Comparison of ENCODE assay signal across 16 cellular contexts in the genomic region with DNA sequence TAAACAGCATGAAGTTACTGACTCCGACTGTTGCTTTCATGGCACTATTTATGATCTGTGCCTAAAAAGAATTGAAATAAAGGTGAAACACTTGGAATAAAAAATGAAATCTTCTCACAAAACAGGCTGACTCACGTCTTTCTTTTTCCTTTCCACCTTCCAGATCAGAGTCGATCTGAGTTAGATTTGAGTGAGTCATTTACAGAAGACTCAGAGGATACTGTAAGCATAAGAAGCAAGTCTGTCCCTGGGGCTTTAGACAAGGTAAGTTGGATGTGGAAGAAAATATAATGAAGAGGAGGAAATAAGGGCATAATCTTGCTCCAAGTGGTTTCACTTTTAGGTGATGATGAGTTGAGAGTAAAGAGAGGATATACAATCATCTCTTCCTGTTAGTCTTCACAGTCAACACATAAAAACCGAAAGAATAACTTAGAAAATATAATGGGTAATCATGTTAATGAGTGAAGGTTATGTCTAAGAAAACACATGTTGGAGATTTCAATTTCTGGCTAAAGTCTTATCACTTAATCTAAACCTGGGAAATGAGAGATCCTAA.
DNase-seq lines count a peak whose midpoint lies in the region; ATAC-seq, FAIRE-seq and TF ChIP-seq lines count a peak whose summit lies in the region.
"Had no signal": no experiment of that assay in that cellular context is flagged by ENCODE, and none has a peak within 500 bp of the region (broad histone marks: within the 10 kb centered on the region; RNA-seq: fewer than 3 reads in every experiment).

No MANE protein-coding gene starts in this region.

- H3K9me3 Mint-ChIP-seq in natural killer cell treated with Interleukin-12 subunit alpha and Interleukin-12 subunit beta and Interleukin-15 and Interleukin-18, amount 100 ng/mL, for 72 hours = peaks cover 3% of the 10 kb centered on the region
- peaks cover 2 to 7% of the 10 kb centered on the region in 2 donors for H3K9me3 Mint-ChIP-seq in natural killer cell
- H3K9me3 Mint-ChIP-seq: central memory CD8-positive, alpha-beta T cell; stimulated activated naive CD8-positive, alpha-beta T cell treated with anti-CD3 and anti-CD28 coated beads, Interleukin-15, amount 100 ng/mL, for 72 hours had no signal

- peak overlapping the region; percentile 33 for H3K4me3 Mint-ChIP-seq in natural killer cell treated with Interleukin-12 subunit alpha and Interleukin-12 subunit beta and Interleukin-15 and Interleukin-18, amount 100 ng/mL, for 72 hours
- H3K4me3 Mint-ChIP-seq in natural killer cell = no peak overlapping the region
- H3K4me3 Mint-ChIP-seq: central memory CD8-positive, alpha-beta T cell; IgD-negative memory B cell; stimulated activated naive CD8-positive, alpha-beta T cell treated with anti-CD3 and anti-CD28 coated beads, Interleukin-15, amount 100 ng/mL, for 72 hours; T-helper 1 cell treated with Interleukin-12 subunit alpha and Interleukin-12 subunit beta and Interleukin-4 antibody, amounts not matched to agents 30 μg/mL and 1 μg/mL, for 36 hours had no signal

- no peak for DNase-seq in natural killer cell treated with Interleukin-12 subunit alpha and Interleukin-12 subunit beta and Interleukin-15 and Interleukin-18, amount 100 ng/mL, for 72 hours (ENCODE audit: low spot score)
- DNase-seq in natural killer cell = no peak
- peak; percentile 65 for DNase-seq in RPMI7951 (ENCODE audit: low read depth)
- DNase-seq in urothelium cell line (ENCODE audit: low spot score) = peak; percentile 4
- DNase-seq in NCI-H2196 treated with DMSO at 0.1 percent for 48 hours (lab: John Stamatoyannopoulos, UW; ENCODE audit: unreplicated experiment) = no peak
- DNase-seq in substantia nigra (lab: John Stamatoyannopoulos, UW) = no peak
- DNase-seq: activated naive CD4-positive, alpha-beta T cell; immature natural killer cell; NCI-H1694 treated with DMSO at 0.1 percent for 48 hours; stimulated activated naive CD8-positive, alpha-beta T cell treated with anti-CD3 and anti-CD28 coated beads, Interleukin-15, amount 100 ng/mL, for 72 hours had no signal

- H3K27ac Mint-ChIP-seq in natural killer cell treated with Interleukin-12 subunit alpha and Interleukin-12 subunit beta and Interleukin-15 and Interleukin-18, amount 100 ng/mL, for 72 hours = no peak overlapping the region
- peak overlapping the region in 1 of 2 donors; percentile 51 for H3K27ac Mint-ChIP-seq in natural killer cell
- H3K27ac Mint-ChIP-seq: IgD-negative memory B cell; stimulated activated naive CD8-positive, alpha-beta T cell treated with anti-CD3 and anti-CD28 coated beads, Interleukin-15, amount 100 ng/mL, for 72 hours; T-helper 1 cell treated with Interleukin-12 subunit alpha and Interleukin-12 subunit beta and Interleukin-4 antibody, amounts not matched to agents 30 μg/mL and 1 μg/mL, for 36 hours had no signal

- ATAC-seq in natural killer cell treated with Interleukin-12 subunit alpha and Interleukin-12 subunit beta and Interleukin-15 and Interleukin-18, amount 100 ng/mL, for 72 hours = no peak
- ATAC-seq in natural killer cell (no peak), esophagus mucosa (peak; percentile 71), HG02642 (IDR thresholded peaks at IDR 0.05; ENCODE audit: poor library complexity, unreplicated experiment) (no peak)
- ATAC-seq: stimulated activated naive CD8-positive, alpha-beta T cell treated with anti-CD3 and anti-CD28 coated beads, Interleukin-15, amount 100 ng/mL, for 72 hours had no signal

- peaks cover 0 to 6% of the 10 kb centered on the region in 2 donors for H3K27me3 Mint-ChIP-seq in natural killer cell treated with Interleukin-12 subunit alpha and Interleukin-12 subunit beta and Interleukin-15 and Interleukin-18, amount 100 ng/mL, for 72 hours
- peaks cover 0 to 7% of the 10 kb centered on the region in 2 donors for H3K27me3 Mint-ChIP-seq in natural killer cell (ENCODE audit: low read depth in 2 of 2)
- H3K27me3 Mint-ChIP-seq: central memory CD8-positive, alpha-beta T cell; stimulated activated naive CD8-positive, alpha-beta T cell treated with anti-CD3 and anti-CD28 coated beads, Interleukin-15, amount 100 ng/mL, for 72 hours had no signal

- peaks cover 0 to 3% of the 10 kb centered on the region in 2 donors for H3K4me1 Mint-ChIP-seq in natural killer cell treated with Interleukin-12 subunit alpha and Interleukin-12 subunit beta and Interleukin-15 and Interleukin-18, amount 100 ng/mL, for 72 hours (ENCODE audit: low read depth in 2 of 2)
- peaks cover 0 to 5% of the 10 kb centered on the region in 2 donors for H3K4me1 Mint-ChIP-seq in natural killer cell
- H3K4me1 Mint-ChIP-seq: central memory CD8-positive, alpha-beta T cell; IgD-negative memory B cell; immature natural killer cell; stimulated activated naive CD8-positive, alpha-beta T cell treated with anti-CD3 and anti-CD28 coated beads, Interleukin-15, amount 100 ng/mL, for 72 hours had no signal

- H3K36me3 Mint-ChIP-seq in natural killer cell treated with Interleukin-12 subunit alpha and Interleukin-12 subunit beta and Interleukin-15 and Interleukin-18, amount 100 ng/mL, for 72 hours = no peaks in the 10 kb centered on the region
- peaks cover 8% of the 10 kb centered on the region for H3K36me3 Mint-ChIP-seq in natural killer cell
- H3K36me3 Mint-ChIP-seq: immature natural killer cell had no signal

- no peak overlapping the region for H3K27ac ChIP-seq in substantia nigra (ENCODE audit: low read depth, low read length, poor library complexity, severe bottlenecking)
- H3K27ac ChIP-seq: right atrium auricular region had no signal

- FAIRE-seq in urothelium cell line (lab: Jason Lieb, UNC) = no peak

- intact Hi-C loops in natural killer cell (cut with micrococcal nuclease) = no loop called here

- no peak for TF ChIP-seq CTCF in natural killer cell (IDR thresholded peaks at IDR 0.05)

Comparison
In these comparisons a context has a peak if more than half of its experiments do, and no peak if none do; other contexts are left out.
1. DNase-seq: peak in RPMI7951 (single experiment) and urothelium cell line (single experiment); none in natural killer cell treated with Interleukin-12 subunit alpha and Interleukin-12 subunit beta and Interleukin-15 and Interleukin-18, amount 100 ng/mL, for 72 hours (single experiment), natural killer cell (single experiment), NCI-H2196 treated with DMSO at 0.1 percent for 48 hours (single experiment) and substantia nigra (0 of 49).